In genomic region chr10:83489161-83489560, GRCh38 we compare ENCODE assay signal across 34 cellular contexts.
"Had no signal": no experiment of that assay in that cellular context is flagged by ENCODE, and none has a peak within 500 bp of the region (broad histone marks: within the 10 kb centered on the region; RNA-seq: fewer than 3 reads in every experiment).

No MANE protein-coding gene starts in this region.

- H3K4me3 ChIP-seq: adrenal gland, ascending aorta, body of pancreas, breast epithelium, cardiac muscle cell had no signal

- H3K27ac ChIP-seq: adrenal gland, ascending aorta, body of pancreas, brain microvascular endothelial cell, breast epithelium, cardiac muscle cell had no signal

- H3K9me3 ChIP-seq: ascending aorta, body of pancreas, breast epithelium had no signal

- H3K36me3 ChIP-seq: adrenal gland, ascending aorta, brain microvascular endothelial cell, breast epithelium, cardiac muscle cell had no signal

- H3K27me3 ChIP-seq: adrenal gland, ascending aorta, body of pancreas, brain microvascular endothelial cell, breast epithelium, cardiac muscle cell had no signal

- ATAC-seq: activated naive CD4-positive, alpha-beta T cell treated with anti-CD3 and anti-CD28 coated beads, Interleukin-2, amount 50 U/mL, for 72 hours; activated naive CD8-positive, alpha-beta T cell treated with anti-CD3 and anti-CD28 coated beads, Interleukin-2, amount 50 U/mL, for 24 hours; activated T-cell treated with anti-CD3 and anti-CD28 coated beads, Interleukin-2, amount 50 U/mL, for 4 hours; activated T-cell treated with anti-CD3 and anti-CD28 coated beads, Interleukin-2, amount 50 U/mL, for 72 hours; activated T-helper 17 cell treated with anti-CD3 and anti-CD28 coated beads, Interleukin-2, amount 50 U/mL, for 72 hours; body of pancreas had no signal

- DNase-seq: activated effector memory CD4-positive, alpha-beta T cell treated with anti-CD3 and anti-CD28 coated beads, Interleukin-2, amount 50 U/mL, for 16 hours; activated effector memory CD4-positive, alpha-beta T cell treated with Interleukin-2 at 50 U/mL for 16 hours; activated gamma-delta T cell; activated gamma-delta T cell treated with Interleukin-2 at 50 U/mL for 16 hours; activated naive CD4-positive, alpha-beta T cell; activated naive CD4-positive, alpha-beta T cell treated with anti-CD3 and anti-CD28 coated beads for 36 hours; activated naive CD4-positive, alpha-beta T cell treated with anti-CD3 and anti-CD28 coated beads, Interleukin-2, amount 10 ng/mL, durations not matched to agents 7 days and 5 days; activated naive CD4-positive, alpha-beta T cell treated with anti-CD3 and anti-CD28 coated beads, Interleukin-2, amount 50 U/mL, for 16 hours; activated naive CD4-positive, alpha-beta T cell treated with Interleukin-2 at 50 U/mL for 16 hours; activated naive CD8-positive, alpha-beta T cell treated with anti-CD3 and anti-CD28 coated beads for 36 hours; activated naive CD8-positive, alpha-beta T cell treated with anti-CD3 and anti-CD28 coated beads, Interleukin-2, amount 10 ng/mL, durations not matched to agents 7 days and 5 days; activated naive CD8-positive, alpha-beta T cell treated with anti-CD3 and anti-CD28 coated beads, Interleukin-2, amount 50 U/mL, for 24 hours; activated T-cell treated with anti-CD3 and anti-CD28 coated beads, Interleukin-2, amount 50 U/mL, for 1 hour; activated T-cell treated with anti-CD3 and anti-CD28 coated beads, Interleukin-2, amount 50 U/mL, for 24 hours; activated T-cell treated with anti-CD3 and anti-CD28 coated beads, Interleukin-2, amount 50 U/mL, for 4 hours; activated T-cell treated with anti-CD3 and anti-CD28 coated beads, Interleukin-2, amount 50 U/mL, for 48 hours; activated T-cell treated with anti-CD3 and anti-CD28 coated beads, Interleukin-2, amount 50 U/mL, for 72 hours; adrenal gland; amniotic stem cell; amygdala; anterior cingulate cortex; aorta; body of pancreas; brain microvascular endothelial cell; caudate nucleus; central memory CD4-positive, alpha-beta T cell; cerebellar nuclear complex had no signal

- FAIRE-seq: astrocyte, bronchial epithelial cell had no signal

- H3K4me1 ChIP-seq: adrenal gland, ascending aorta, body of pancreas, breast epithelium had no signal
